Comparison of ENCODE assay signal across 1 cellular context in the genomic region with DNA sequence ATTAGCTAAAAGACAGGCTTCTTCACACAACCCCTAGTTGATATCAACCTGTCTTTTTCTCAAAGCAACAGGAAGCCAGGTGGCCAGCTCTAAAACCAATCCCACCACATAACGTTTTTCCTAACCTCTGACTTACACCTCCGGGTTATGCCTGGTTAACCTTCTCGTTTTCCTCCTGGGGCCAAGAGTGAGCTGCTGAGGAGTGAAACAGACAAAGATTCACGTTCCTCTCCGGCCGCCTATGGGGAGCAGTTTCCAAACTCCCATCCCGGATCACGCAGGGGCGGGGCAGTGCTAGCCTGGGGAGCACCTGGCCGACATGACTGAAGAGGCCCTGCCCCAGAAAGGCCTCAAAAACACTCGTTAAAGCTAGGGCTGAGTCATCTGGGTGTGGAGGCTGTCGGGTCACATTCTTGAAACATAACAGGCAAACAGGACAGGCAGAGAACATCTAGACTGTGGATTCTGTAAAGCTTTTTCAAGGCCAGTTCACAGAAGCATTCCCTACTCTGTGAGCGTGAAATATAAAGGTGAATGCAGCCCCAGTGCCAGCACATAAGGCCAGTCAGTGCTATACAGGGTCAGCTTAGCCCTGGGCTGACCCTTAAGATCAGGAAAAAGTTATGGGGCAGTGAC.
TF ChIP-seq lines count a peak whose summit lies in the region.

No MANE protein-coding gene starts in this region.

TF ChIP-seq in K562, 482 proteins besides CTCF, POLR2A, EP300 and RAD21 (continued from another document and continues in another):
- TF ChIP-seq, protein P1, sequence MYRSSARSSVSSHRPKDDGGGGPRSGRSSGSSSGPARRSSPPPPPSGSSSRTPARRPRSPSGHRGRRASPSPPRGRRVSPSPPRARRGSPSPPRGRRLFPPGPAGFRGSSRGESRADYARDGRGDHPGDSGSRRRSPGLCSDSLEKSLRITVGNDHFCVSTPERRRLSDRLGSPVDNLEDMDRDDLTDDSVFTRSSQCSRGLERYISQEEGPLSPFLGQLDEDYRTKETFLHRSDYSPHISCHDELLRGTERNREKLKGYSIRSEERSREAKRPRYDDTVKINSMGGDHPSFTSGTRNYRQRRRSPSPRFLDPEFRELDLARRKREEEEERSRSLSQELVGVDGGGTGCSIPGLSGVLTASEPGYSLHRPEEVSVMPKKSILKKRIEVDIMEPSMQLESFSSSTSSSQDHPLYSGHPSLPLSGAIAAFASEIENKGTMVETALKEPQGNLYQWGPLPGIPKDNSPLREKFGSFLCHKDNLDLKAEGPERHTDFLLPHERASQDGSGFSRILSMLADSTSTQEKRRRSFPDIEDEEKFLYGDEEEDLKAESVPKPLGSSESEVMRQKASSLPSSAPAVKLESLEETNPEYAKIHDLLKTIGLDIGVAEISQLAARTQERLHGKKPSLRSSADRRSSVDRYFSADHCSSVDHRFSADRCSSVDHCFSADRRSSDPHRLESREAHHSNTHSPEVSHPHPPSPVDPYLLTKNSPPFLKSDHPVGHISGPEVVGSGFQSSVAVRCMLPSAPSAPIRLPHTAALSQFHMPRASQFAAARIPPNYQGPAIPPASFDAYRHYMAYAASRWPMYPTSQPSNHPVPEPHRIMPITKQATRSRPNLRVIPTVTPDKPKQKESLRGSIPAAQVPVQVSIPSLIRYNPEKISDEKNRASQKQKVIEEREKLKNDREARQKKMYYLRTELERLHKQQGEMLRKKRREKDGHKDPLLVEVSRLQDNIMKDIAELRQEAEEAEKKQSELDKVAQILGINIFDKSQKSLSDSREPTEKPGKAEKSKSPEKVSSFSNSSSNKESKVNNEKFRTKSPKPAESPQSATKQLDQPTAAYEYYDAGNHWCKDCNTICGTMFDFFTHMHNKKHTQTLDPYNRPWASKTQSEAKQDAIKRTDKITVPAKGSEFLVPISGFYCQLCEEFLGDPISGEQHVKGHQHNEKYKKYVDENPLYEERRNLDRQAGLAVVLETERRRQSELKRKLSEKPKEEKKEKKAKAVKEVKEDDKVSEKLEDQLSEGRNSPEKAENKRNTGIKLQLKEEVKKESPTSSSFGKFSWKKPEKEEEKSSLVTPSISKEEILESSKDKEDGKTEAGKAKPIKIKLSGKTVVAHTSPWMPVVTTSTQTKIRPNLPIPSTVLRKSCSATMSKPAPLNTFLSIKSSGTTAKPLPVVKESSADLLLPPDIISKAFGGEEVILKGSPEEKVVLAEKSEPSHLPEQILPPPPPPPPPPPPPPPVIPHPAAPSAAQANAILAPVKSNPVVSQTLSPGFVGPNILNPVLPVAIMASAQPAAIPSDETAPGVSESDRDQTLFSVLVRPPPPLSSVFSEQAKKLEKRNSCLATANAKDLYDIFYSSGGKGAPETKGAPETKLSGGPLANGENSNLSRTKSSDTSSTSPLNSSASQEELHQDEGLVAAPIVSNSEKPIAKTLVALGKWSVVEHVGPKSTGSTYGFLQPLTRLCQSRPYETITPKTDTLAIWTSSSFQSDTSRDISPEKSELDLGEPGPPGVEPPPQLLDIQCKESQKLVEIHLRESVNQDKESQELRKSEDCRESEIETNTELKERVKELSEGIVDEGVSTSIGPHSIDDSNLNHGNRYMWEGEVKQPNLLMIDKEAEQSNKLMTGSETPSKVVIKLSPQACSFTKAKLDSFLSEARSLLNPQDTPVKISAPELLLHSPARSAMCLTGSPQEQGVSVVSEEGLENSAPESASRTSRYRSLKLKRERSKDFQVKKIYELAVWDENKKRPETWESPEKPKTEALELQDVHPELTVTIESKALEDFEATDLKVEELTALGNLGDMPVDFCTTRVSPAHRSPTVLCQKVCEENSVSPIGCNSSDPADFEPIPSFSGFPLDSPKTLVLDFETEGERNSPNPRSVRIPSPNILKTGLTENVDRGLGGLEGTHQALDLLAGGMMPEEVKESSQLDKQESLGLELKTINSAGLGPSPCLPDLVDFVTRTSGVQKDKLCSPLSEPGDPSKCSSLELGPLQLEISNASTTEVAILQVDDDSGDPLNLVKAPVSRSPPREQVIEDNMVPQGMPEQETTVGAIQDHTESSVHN (IDR thresholded peaks at IDR 0.05; ENCODE audit: borderline replicate concordance in 1 of 2, low read depth in 1 of 2), result no peak
- TF ChIP-seq, protein P2, sequence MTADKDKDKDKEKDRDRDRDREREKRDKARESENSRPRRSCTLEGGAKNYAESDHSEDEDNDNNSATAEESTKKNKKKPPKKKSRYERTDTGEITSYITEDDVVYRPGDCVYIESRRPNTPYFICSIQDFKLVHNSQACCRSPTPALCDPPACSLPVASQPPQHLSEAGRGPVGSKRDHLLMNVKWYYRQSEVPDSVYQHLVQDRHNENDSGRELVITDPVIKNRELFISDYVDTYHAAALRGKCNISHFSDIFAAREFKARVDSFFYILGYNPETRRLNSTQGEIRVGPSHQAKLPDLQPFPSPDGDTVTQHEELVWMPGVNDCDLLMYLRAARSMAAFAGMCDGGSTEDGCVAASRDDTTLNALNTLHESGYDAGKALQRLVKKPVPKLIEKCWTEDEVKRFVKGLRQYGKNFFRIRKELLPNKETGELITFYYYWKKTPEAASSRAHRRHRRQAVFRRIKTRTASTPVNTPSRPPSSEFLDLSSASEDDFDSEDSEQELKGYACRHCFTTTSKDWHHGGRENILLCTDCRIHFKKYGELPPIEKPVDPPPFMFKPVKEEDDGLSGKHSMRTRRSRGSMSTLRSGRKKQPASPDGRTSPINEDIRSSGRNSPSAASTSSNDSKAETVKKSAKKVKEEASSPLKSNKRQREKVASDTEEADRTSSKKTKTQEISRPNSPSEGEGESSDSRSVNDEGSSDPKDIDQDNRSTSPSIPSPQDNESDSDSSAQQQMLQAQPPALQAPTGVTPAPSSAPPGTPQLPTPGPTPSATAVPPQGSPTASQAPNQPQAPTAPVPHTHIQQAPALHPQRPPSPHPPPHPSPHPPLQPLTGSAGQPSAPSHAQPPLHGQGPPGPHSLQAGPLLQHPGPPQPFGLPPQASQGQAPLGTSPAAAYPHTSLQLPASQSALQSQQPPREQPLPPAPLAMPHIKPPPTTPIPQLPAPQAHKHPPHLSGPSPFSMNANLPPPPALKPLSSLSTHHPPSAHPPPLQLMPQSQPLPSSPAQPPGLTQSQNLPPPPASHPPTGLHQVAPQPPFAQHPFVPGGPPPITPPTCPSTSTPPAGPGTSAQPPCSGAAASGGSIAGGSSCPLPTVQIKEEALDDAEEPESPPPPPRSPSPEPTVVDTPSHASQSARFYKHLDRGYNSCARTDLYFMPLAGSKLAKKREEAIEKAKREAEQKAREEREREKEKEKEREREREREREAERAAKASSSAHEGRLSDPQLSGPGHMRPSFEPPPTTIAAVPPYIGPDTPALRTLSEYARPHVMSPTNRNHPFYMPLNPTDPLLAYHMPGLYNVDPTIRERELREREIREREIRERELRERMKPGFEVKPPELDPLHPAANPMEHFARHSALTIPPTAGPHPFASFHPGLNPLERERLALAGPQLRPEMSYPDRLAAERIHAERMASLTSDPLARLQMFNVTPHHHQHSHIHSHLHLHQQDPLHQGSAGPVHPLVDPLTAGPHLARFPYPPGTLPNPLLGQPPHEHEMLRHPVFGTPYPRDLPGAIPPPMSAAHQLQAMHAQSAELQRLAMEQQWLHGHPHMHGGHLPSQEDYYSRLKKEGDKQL (CRISPR knock-in tag; IDR thresholded peaks at IDR 0.05; ENCODE audit: borderline replicate concordance), result no peak
- TF ChIP-seq ZC3H11A (IDR thresholded peaks at IDR 0.05; ENCODE audit: low read depth, low read length) (no peak), SMARCC2 (IDR thresholded peaks at IDR 0.05; ENCODE audit: low read depth) (no peak; the same call in 1 of the 2 replicates), SIX5 (IDR thresholded peaks at IDR 0.05; ENCODE audit: borderline replicate concordance in 1 of 2, insufficient read depth in 1 of 2, low read depth in 1 of 2, low read length in 2 of 2) (no peak), HNRNPH1 (optimal IDR thresholded peaks at IDR 0.05; ENCODE audit: low read depth, low read length) (no peak), TAF15 (IDR thresholded peaks at IDR 0.05; ENCODE audit: low read depth, low read length) (no peak), KHSRP (IDR thresholded peaks at IDR 0.05) (no peak), CHD4 (IDR thresholded peaks at IDR 0.05; ENCODE audit: insufficient read depth, insufficient replicate concordance, low read depth, low read length, poor library complexity, severe bottlenecking) (no peak), TAL1 (IDR thresholded peaks at IDR 0.05) (no peak), FOXJ2 (tag; IDR thresholded peaks at IDR 0.05) (no peak), FOXA3 (CRISPR knock-in tag; conservative IDR thresholded peaks at IDR 0.05 in 1 of 2, IDR thresholded peaks at IDR 0.05 in 1 of 2) (no peak), YBX1 (IDR thresholded peaks at IDR 0.05) (no peak), ZNF140 (CRISPR knock-in tag; IDR thresholded peaks at IDR 0.05) (no peak)
- TF ChIP-seq, protein P3, sequence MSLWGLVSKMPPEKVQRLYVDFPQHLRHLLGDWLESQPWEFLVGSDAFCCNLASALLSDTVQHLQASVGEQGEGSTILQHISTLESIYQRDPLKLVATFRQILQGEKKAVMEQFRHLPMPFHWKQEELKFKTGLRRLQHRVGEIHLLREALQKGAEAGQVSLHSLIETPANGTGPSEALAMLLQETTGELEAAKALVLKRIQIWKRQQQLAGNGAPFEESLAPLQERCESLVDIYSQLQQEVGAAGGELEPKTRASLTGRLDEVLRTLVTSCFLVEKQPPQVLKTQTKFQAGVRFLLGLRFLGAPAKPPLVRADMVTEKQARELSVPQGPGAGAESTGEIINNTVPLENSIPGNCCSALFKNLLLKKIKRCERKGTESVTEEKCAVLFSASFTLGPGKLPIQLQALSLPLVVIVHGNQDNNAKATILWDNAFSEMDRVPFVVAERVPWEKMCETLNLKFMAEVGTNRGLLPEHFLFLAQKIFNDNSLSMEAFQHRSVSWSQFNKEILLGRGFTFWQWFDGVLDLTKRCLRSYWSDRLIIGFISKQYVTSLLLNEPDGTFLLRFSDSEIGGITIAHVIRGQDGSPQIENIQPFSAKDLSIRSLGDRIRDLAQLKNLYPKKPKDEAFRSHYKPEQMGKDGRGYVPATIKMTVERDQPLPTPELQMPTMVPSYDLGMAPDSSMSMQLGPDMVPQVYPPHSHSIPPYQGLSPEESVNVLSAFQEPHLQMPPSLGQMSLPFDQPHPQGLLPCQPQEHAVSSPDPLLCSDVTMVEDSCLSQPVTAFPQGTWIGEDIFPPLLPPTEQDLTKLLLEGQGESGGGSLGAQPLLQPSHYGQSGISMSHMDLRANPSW (CRISPR knock-in tag; IDR thresholded peaks at IDR 0.05), result no peak
- TF ChIP-seq, protein P4, sequence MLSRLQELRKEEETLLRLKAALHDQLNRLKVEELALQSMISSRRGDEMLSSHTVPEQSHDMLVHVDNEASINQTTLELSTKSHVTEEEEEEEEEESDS (CRISPR knock-in tag; IDR thresholded peaks at IDR 0.05), result no peak
- TF ChIP-seq, protein P5, sequence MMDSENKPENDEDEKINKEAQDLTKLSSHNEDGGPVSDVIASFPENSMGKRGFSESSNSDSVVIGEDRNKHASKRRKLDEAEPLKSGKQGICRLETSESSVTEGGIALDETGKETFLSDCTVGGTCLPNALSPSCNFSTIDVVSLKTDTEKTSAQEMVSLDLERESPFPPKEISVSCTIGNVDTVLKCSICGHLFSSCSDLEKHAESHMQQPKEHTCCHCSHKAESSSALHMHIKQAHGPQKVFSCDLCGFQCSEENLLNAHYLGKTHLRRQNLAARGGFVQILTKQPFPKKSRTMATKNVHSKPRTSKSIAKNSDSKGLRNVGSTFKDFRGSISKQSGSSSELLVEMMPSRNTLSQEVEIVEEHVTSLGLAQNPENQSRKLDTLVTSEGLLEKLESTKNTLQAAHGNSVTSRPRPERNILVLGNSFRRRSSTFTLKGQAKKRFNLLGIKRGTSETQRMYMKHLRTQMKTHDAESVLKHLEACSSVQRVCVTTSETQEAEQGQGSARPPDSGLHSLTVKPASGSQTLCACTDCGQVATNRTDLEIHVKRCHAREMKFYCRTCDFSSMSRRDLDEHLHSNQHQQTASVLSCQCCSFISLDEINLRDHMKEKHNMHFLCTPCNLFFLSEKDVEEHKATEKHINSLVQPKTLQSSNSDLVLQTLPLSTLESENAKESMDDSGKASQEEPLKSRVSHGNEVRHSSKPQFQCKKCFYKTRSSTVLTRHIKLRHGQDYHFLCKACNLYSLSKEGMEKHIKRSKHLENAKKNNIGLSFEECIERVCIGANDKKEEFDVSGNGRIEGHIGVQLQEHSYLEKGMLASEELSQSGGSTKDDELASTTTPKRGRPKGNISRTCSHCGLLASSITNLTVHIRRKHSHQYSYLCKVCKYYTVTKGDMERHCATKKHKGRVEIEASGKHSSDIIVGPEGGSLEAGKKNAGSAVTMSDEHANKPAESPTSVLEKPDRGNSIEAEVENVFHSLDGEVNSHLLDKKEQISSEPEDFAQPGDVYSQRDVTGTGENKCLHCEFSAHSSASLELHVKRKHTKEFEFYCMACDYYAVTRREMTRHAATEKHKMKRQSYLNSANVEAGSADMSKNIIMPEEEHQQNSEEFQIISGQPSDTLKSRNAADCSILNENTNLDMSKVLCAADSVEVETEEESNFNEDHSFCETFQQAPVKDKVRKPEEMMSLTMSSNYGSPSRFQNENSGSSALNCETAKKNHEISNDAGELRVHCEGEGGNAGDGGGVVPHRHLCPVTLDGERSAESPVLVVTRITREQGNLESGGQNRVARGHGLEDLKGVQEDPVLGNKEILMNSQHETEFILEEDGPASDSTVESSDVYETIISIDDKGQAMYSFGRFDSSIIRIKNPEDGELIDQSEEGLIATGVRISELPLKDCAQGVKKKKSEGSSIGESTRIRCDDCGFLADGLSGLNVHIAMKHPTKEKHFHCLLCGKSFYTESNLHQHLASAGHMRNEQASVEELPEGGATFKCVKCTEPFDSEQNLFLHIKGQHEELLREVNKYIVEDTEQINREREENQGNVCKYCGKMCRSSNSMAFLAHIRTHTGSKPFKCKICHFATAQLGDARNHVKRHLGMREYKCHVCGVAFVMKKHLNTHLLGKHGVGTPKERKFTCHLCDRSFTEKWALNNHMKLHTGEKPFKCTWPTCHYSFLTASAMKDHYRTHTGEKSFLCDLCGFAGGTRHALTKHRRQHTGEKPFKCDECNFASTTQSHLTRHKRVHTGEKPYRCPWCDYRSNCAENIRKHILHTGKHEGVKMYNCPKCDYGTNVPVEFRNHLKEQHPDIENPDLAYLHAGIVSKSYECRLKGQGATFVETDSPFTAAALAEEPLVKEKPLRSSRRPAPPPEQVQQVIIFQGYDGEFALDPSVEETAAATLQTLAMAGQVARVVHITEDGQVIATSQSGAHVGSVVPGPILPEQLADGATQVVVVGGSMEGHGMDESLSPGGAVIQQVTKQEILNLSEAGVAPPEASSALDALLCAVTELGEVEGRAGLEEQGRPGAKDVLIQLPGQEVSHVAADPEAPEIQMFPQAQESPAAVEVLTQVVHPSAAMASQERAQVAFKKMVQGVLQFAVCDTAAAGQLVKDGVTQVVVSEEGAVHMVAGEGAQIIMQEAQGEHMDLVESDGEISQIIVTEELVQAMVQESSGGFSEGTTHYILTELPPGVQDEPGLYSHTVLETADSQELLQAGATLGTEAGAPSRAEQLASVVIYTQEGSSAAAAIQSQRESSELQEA (IDR thresholded peaks at IDR 0.05; ENCODE audit: low read depth), result no peak
- TF ChIP-seq, protein P6, sequence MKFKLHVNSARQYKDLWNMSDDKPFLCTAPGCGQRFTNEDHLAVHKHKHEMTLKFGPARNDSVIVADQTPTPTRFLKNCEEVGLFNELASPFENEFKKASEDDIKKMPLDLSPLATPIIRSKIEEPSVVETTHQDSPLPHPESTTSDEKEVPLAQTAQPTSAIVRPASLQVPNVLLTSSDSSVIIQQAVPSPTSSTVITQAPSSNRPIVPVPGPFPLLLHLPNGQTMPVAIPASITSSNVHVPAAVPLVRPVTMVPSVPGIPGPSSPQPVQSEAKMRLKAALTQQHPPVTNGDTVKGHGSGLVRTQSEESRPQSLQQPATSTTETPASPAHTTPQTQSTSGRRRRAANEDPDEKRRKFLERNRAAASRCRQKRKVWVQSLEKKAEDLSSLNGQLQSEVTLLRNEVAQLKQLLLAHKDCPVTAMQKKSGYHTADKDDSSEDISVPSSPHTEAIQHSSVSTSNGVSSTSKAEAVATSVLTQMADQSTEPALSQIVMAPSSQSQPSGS (CRISPR knock-in tag; IDR thresholded peaks at IDR 0.05), result no peak
- TF ChIP-seq, protein P7, sequence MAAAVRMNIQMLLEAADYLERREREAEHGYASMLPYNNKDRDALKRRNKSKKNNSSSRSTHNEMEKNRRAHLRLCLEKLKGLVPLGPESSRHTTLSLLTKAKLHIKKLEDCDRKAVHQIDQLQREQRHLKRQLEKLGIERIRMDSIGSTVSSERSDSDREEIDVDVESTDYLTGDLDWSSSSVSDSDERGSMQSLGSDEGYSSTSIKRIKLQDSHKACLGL (CRISPR knock-in tag; IDR thresholded peaks at IDR 0.05; ENCODE audit: borderline replicate concordance, poor library complexity, severe bottlenecking), result no peak
